26 cellular contexts compared by ENCODE assay signal in genomic region chr14:89635615-89636014, GRCh38.
DNase-seq lines count a peak whose midpoint lies in the region; ATAC-seq and TF ChIP-seq lines count a peak whose summit lies in the region.
"Had no signal": no experiment of that assay in that cellular context is flagged by ENCODE, and none has a peak within 500 bp of the region (broad histone marks: within the 10 kb centered on the region; RNA-seq: fewer than 3 reads in every experiment).

No MANE protein-coding gene starts in this region.

- TF ChIP-seq CTCF in IMR-90 (conservative IDR thresholded peaks at IDR 0.05; ENCODE audit: low read depth, low read length) = no peak
- no peak for TF ChIP-seq CTCF in foreskin fibroblast (IDR thresholded peaks at IDR 0.05; ENCODE audit: low read depth, low read length)

- peak overlapping the region; percentile 21; the same call in 1 of the 2 replicates for H3K4ac ChIP-seq in IMR-90 (ENCODE audit: low read depth, low read length)

- H3K27ac Mint-ChIP-seq in activated naive CD8-positive, alpha-beta T cell treated with anti-CD3 and anti-CD28 coated beads, Interleukin-2, amount 50 U/mL, for 24 hours = peak overlapping the region; percentile 4
- no peak overlapping the region for H3K27ac Mint-ChIP-seq in immature natural killer cell
- H3K27ac Mint-ChIP-seq in activated naive CD4-positive, alpha-beta T cell treated with anti-CD3 and anti-CD28 coated beads for 36 hours = no peak overlapping the region
- H3K27ac Mint-ChIP-seq: B cell; CD8-positive, alpha-beta memory T cell had no signal

- H2AK9ac ChIP-seq in IMR-90 (replicated peaks; ENCODE audit: low read depth, low read length, poor library complexity) = no peak overlapping the region

- BruUV-seq in IMR-90 (replicated peaks; lab: Mats Ljungman, UMichigan) = no TSS peak

- H4K20me1 ChIP-seq in IMR-90 (ENCODE audit: insufficient read depth, low read length) = no peaks in the 10 kb centered on the region

- POLR2A ChIA-PET in IMR-90 (lab: Charles Lee; ENCODE audit: unreplicated experiment) = no interaction called here

- no peaks in the 10 kb centered on the region for H3K79me1 ChIP-seq in IMR-90 (ENCODE audit: low read depth in 1 of 2, low read length in 2 of 2)

- H3K9me3 ChIP-seq in IMR-90 (ENCODE audit: control insufficient read depth, insufficient read depth, low read length) = no peaks in the 10 kb centered on the region
- H3K9me3 ChIP-seq: SK-N-SH had no signal

- H3K36me3 ChIP-seq in IMR-90 (ENCODE audit: control insufficient read depth, insufficient read depth, low read length) = no peaks in the 10 kb centered on the region

- no peak; the same call in 1 of the 2 replicates for TF ChIP-seq RAD21 in IMR-90 (IDR thresholded peaks at IDR 0.05; ENCODE audit: low read length)

- CTCF ChIA-PET in IMR-90 (lab: Yijun Ruan, JAX) = no interaction called here
- CTCF ChIA-PET in activated naive CD4-positive, alpha-beta T cell treated with anti-CD3 and anti-CD28 coated beads for 36 hours (lab: Charles Lee) = no interaction called here

- peak overlapping the region; percentile 51 to 66; a peak in 3 of 4 replicates for H4K8ac ChIP-seq in IMR-90 (ENCODE audit: low read depth in 2 of 2, low read length in 2 of 2)

- no peak for TF ChIP-seq POLR2A in IMR-90 (IDR thresholded peaks at IDR 0.05; ENCODE audit: low read depth, low read length)

- ATAC-seq in IMR-90 (ENCODE audit: low read depth) = peak; percentile 62
- ATAC-seq in activated naive CD8-positive, alpha-beta T cell treated with anti-CD3 and anti-CD28 coated beads, Interleukin-2, amount 50 U/mL, for 24 hours = no peak
- ATAC-seq: A549, HepG2, K562 had no signal

- H3K27me3 ChIP-seq in IMR-90 (ENCODE audit: control insufficient read depth, insufficient read depth, low read length) = no peaks in the 10 kb centered on the region

- peaks cover 3% of the 10 kb centered on the region for H3K9me1 ChIP-seq in IMR-90 (ENCODE audit: insufficient read depth, low read length)

- no peak overlapping the region for H3K4me3 ChIP-seq in IMR-90 (ENCODE audit: insufficient read depth, low read depth, low read length)
- no peak overlapping the region for H3K4me3 ChIP-seq in foreskin fibroblast (ENCODE audit: low read depth in 1 of 2, low read length in 2 of 2)
- H3K4me3 ChIP-seq: A549, K562 had no signal

- peaks cover 51% of the 10 kb centered on the region for H3K4me1 Mint-ChIP-seq in activated naive CD8-positive, alpha-beta T cell treated with anti-CD3 and anti-CD28 coated beads, Interleukin-2, amount 50 U/mL, for 24 hours
- peaks cover 24 to 33% of the 10 kb centered on the region in 2 donors for H3K4me1 Mint-ChIP-seq in immature natural killer cell
- H3K4me1 Mint-ChIP-seq in activated naive CD4-positive, alpha-beta T cell treated with anti-CD3 and anti-CD28 coated beads for 36 hours (ENCODE audit: low read depth) = peaks cover 51% of the 10 kb centered on the region

- H3K4me1 ChIP-seq in IMR-90 (ENCODE audit: control insufficient read depth, insufficient read depth, low read length) = peaks cover 10% of the 10 kb centered on the region
- H3K4me1 ChIP-seq: A549 had no signal

- dilution Hi-C loops in IMR-90 (cut with HindIII; ENCODE audit: low sequenced_read_pairs, unreplicated experiment) = no loop called here

- in situ Hi-C loops in IMR-90 (cut with MboI; ENCODE audit: low sequenced_read_pairs) = no loop called here

- peak overlapping the region; percentile 63 for H2BK5ac ChIP-seq in IMR-90 (ENCODE audit: low read depth, low read length, poor library complexity, severe bottlenecking)

- 0 out of 2 replicates have a peak overlapping the region, but pooled peaks have one; percentile 73 for H2BK20ac ChIP-seq in IMR-90 (ENCODE audit: low read depth, low read length)

- peak overlapping the region; percentile 96; the same call in 2 of the 3 replicates for H2BK15ac ChIP-seq in IMR-90 (ENCODE audit: low read depth, low read length)

- peak overlapping the region; percentile 81 for H2BK120ac ChIP-seq in IMR-90 (ENCODE audit: low read depth, low read length)

- H3K9me3 Mint-ChIP-seq in activated naive CD8-positive, alpha-beta T cell treated with anti-CD3 and anti-CD28 coated beads, Interleukin-2, amount 50 U/mL, for 24 hours = peaks cover 16% of the 10 kb centered on the region
- H3K9me3 Mint-ChIP-seq in immature natural killer cell = no peaks in the 10 kb centered on the region
- peaks cover 2% of the 10 kb centered on the region for H3K9me3 Mint-ChIP-seq in activated naive CD4-positive, alpha-beta T cell treated with anti-CD3 and anti-CD28 coated beads for 36 hours
- H3K9me3 Mint-ChIP-seq: CD8-positive, alpha-beta memory T cell had no signal

- no CpG with 5 or more reads among the region's 8 CpGs for WGBS in IMR-90 (ENCODE audit: extremely low coverage in 2 of 2, insufficient read length in 1 of 2), 2 experiments

- H3K4me3 Mint-ChIP-seq in activated naive CD8-positive, alpha-beta T cell treated with anti-CD3 and anti-CD28 coated beads, Interleukin-2, amount 50 U/mL, for 24 hours = no peak overlapping the region
- H3K4me3 Mint-ChIP-seq in immature natural killer cell = no peak overlapping the region
- H3K4me3 Mint-ChIP-seq in activated naive CD4-positive, alpha-beta T cell treated with anti-CD3 and anti-CD28 coated beads for 36 hours = no peak overlapping the region
- H3K4me3 Mint-ChIP-seq: B cell; CD8-positive, alpha-beta memory T cell had no signal

- 0 out of 2 replicates have a peak overlapping the region, but pooled peaks have one; percentile 51 for H3K4me2 ChIP-seq in IMR-90 (ENCODE audit: low read depth, low read length)
- H3K4me2 ChIP-seq: A549, SK-N-SH had no signal

- peaks cover 11% of the 10 kb centered on the region for H3K36me3 Mint-ChIP-seq in activated naive CD8-positive, alpha-beta T cell treated with anti-CD3 and anti-CD28 coated beads, Interleukin-2, amount 50 U/mL, for 24 hours (ENCODE audit: low read depth)
- peaks cover 0 to 7% (median 0%) of the 10 kb centered on the region in 3 donors for H3K36me3 Mint-ChIP-seq in immature natural killer cell
- H3K36me3 Mint-ChIP-seq in activated naive CD4-positive, alpha-beta T cell treated with anti-CD3 and anti-CD28 coated beads for 36 hours (ENCODE audit: low read depth) = no peaks in the 10 kb centered on the region

- intact Hi-C loops in IMR-90 (cut with micrococcal nuclease) = no loop called here
- intact Hi-C loops in activated naive CD4-positive, alpha-beta T cell treated with anti-CD3 and anti-CD28 coated beads for 36 hours (cut with micrococcal nuclease) = no loop called here

- H3K23ac ChIP-seq in IMR-90 (ENCODE audit: low read depth, low read length) = peak overlapping the region; percentile 17; the same call in 1 of the 2 replicates

- H2AK5ac ChIP-seq in IMR-90 (ENCODE audit: low read depth, low read length) = no peak overlapping the region

- peak overlapping the region; percentile 75 for H4K91ac ChIP-seq in IMR-90 (ENCODE audit: insufficient read depth, low read depth, low read length)

- H3K27me3 Mint-ChIP-seq in activated naive CD8-positive, alpha-beta T cell treated with anti-CD3 and anti-CD28 coated beads, Interleukin-2, amount 50 U/mL, for 24 hours = no peaks in the 10 kb centered on the region
- peaks cover 0 to 5% (median 2%) of the 10 kb centered on the region in 3 donors for H3K27me3 Mint-ChIP-seq in immature natural killer cell (ENCODE audit: low read depth in 3 of 3)
- no peaks in the 10 kb centered on the region for H3K27me3 Mint-ChIP-seq in activated naive CD4-positive, alpha-beta T cell treated with anti-CD3 and anti-CD28 coated beads for 36 hours (ENCODE audit: low read depth)
- H3K27me3 Mint-ChIP-seq: B cell had no signal

- H4K5ac ChIP-seq in IMR-90 (ENCODE audit: low read depth, low read length) = no peak overlapping the region

- H3K9ac ChIP-seq in IMR-90 (ENCODE audit: low read depth, low read length) = no peak overlapping the region
- H3K9ac ChIP-seq: SK-N-SH had no signal

- no peak overlapping the region for H3K27ac ChIP-seq in IMR-90 (ENCODE audit: insufficient read depth, low read length)
- H3K27ac ChIP-seq: A549, C4-2B had no signal

- H3K18ac ChIP-seq in IMR-90 (ENCODE audit: low read depth, low read length) = peak overlapping the region; percentile 34; the same call in 1 of the 2 replicates

- H3K56ac ChIP-seq in IMR-90 (ENCODE audit: extremely low read depth, insufficient read depth, low read length) = no peak overlapping the region

- DNase-seq in IMR-90 = peak; percentile 76
- no peak for DNase-seq in activated naive CD8-positive, alpha-beta T cell treated with anti-CD3 and anti-CD28 coated beads, Interleukin-2, amount 50 U/mL, for 24 hours
- DNase-seq in fibroblast of gingiva (ENCODE audit: low read depth) = peak; percentile 11
- peak; percentile 69 for DNase-seq in iris pigment epithelial cell (ENCODE audit: low read depth)
- no peak for DNase-seq in foreskin fibroblast
- DNase-seq in immature natural killer cell = no peak
- no peak for DNase-seq in activated naive CD4-positive, alpha-beta T cell treated with anti-CD3 and anti-CD28 coated beads for 36 hours
- DNase-seq in HUDEP-2 (lab: John Stamatoyannopoulos, UW; ENCODE audit: unreplicated experiment in 76 of 76) = no peak
- DNase-seq: CD8-positive, alpha-beta memory T cell; DND-41; H7; Kasumi-1; NCI-H1092 treated with DMSO at 0.1 percent for 48 hours; NCI-H1436; NCI-H187; NCI-H2081 treated with DMSO at 0.1 percent for 48 hours; NCI-H2171; NCI-H345; NCI-H510A treated with DMSO at 0.1 percent for 48 hours; SIG-M5; SK-N-SH had no signal

- H2AFZ ChIP-seq in IMR-90 (replicated peaks; ENCODE audit: low read length, poor library complexity) = no peak overlapping the region

- no peak overlapping the region for H3K14ac ChIP-seq in IMR-90 (replicated peaks; ENCODE audit: low read depth, low read length)

TF ChIP-seq in IMR-90, 13 proteins besides CTCF, POLR2A, EP300 and RAD21 (continues in another document):
- TF ChIP-seq BHLHE40 (IDR thresholded peaks at IDR 0.05; ENCODE audit: low read depth, low read length) (no peak), SMC3 (IDR thresholded peaks at IDR 0.05; ENCODE audit: low read depth, low read length) (no peak), ELK1 (IDR thresholded peaks at IDR 0.05; ENCODE audit: borderline replicate concordance, low read depth, low read length) (no peak), RFX5 (IDR thresholded peaks at IDR 0.05; ENCODE audit: low read depth, low read length) (no peak), MAZ (IDR thresholded peaks at IDR 0.05; ENCODE audit: borderline replicate concordance, low read depth, low read length) (no peak), CEBPB (IDR thresholded peaks at IDR 0.05; ENCODE audit: low read depth, low read length) (no peak), MXI1 (IDR thresholded peaks at IDR 0.05; ENCODE audit: borderline replicate concordance, low read depth, low read length) (no peak), CHD1 (IDR thresholded peaks at IDR 0.05; ENCODE audit: low read depth, low read length) (no peak)

Comparison
In these comparisons a context has a peak if more than half of its experiments do, and no peak if none do; other contexts are left out.
1. DNase-seq: peak in IMR-90 (single experiment), fibroblast of gingiva (single experiment) and iris pigment epithelial cell (single experiment); none in activated naive CD8-positive, alpha-beta T cell treated with anti-CD3 and anti-CD28 coated beads, Interleukin-2, amount 50 U/mL, for 24 hours (single experiment), foreskin fibroblast (0 of 2), immature natural killer cell (0 of 3), activated naive CD4-positive, alpha-beta T cell treated with anti-CD3 and anti-CD28 coated beads for 36 hours (single experiment) and HUDEP-2 (0 of 76).